In the genomic region with DNA sequence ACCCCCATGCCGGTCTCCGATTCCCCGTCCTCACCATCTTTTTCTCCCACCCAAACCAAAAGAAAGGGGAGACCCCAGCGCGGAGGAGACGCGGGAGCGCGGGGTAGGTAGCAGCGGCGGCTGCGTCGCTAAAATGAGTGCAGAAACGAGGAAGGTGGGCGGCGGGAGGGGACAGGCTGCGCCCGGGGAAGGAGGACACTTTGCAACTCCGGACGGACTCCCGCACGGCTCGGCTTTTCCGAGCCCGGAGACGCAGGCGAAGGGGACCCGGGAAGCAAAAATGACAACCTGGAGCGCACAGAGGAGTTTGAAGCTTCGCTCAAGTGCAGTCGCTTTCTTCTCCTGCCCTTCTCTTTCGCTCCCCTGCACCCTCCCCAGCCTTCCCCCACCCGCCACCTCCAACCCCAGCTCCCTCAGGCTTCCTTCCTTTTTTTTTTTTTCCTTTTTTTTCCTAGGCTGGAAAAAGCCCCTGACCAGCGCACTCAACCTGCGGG, we compare ENCODE assay signal across 8 cellular contexts. TPM values are rescaled to one million over a fixed set of nuclear protein-coding genes. Genes with fewer than 3 reads are reported as not detected.
DNase-seq lines count a peak whose midpoint lies in the region; ATAC-seq, FAIRE-seq and TF ChIP-seq lines count a peak whose summit lies in the region.

No MANE protein-coding gene starts in this region.

- no peaks in the 10 kb centered on the region for H3K36me3 ChIP-seq in endocrine pancreas (ENCODE audit: control insufficient read depth, insufficient read depth, low read length)

- peaks cover 5% of the 10 kb centered on the region for H3K27me3 ChIP-seq in endocrine pancreas (ENCODE audit: control insufficient read depth, insufficient read depth, low read length)

- no peak for TF ChIP-seq CTCF in type B pancreatic cell (conservative IDR thresholded peaks at IDR 0.05)
- no peak for TF ChIP-seq CTCF in D721Med (IDR thresholded peaks at IDR 0.05; ENCODE audit: insufficient read depth, missing control alignments)

- H3K4me3 Mint-ChIP-seq in naive B cell (peak overlapping the region; percentile 92 to 98 (median 97)), type B pancreatic cell (peak overlapping the region; percentile 93)

- FAIRE-seq in D721Med (lab: Jason Lieb, UNC) = no peak

- no peaks in the 10 kb centered on the region for H3K9me3 Mint-ChIP-seq in naive B cell
- no peaks in the 10 kb centered on the region for H3K9me3 Mint-ChIP-seq in type B pancreatic cell

- H3K27me3 Mint-ChIP-seq in naive B cell (peaks cover 6 to 22% (median 10%) of the 10 kb centered on the region in 3 donors), type B pancreatic cell (peaks cover 92% of the 10 kb centered on the region)

- H3K27ac Mint-ChIP-seq in naive B cell = peak overlapping the region in 4 of 6 donors; percentile 22 to 95 (median 86)
- H3K27ac Mint-ChIP-seq in type B pancreatic cell = peak overlapping the region; percentile 70

- no peaks in the 10 kb centered on the region for H3K9me3 ChIP-seq in endocrine pancreas (ENCODE audit: control insufficient read depth, low read length)

- DNase-seq in NCI-H82 (lab: John Stamatoyannopoulos, UW) = peak; percentile 22
- DNase-seq in NCI-H82 treated with DMSO at 0.1 percent for 48 hours (lab: John Stamatoyannopoulos, UW; ENCODE audit: unreplicated experiment) = no peak
- peak; percentile 25 to 34 for DNase-seq in activated CD4-positive, alpha-beta T cell treated with anti-CD3 and anti-CD28 coated beads, Interleukin-2, amount 50 U/mL, for 4 hours
- peak; percentile 27 for DNase-seq in naive B cell
- DNase-seq in type B pancreatic cell (ENCODE audit: extremely low spot score, unreplicated experiment) = no peak
- no peak for DNase-seq in D721Med (ENCODE audit: insufficient read length, low spot score)
- DNase-seq in NCI-H446 treated with DMSO at 0.1 percent for 48 hours (lab: John Stamatoyannopoulos, UW) = no peak

- H3K9ac ChIP-seq in endocrine pancreas (ENCODE audit: control insufficient read depth, insufficient read depth, low read length) = peak overlapping the region; percentile 41

- H3K36me3 Mint-ChIP-seq in naive B cell (no peaks in the 10 kb centered on the region), type B pancreatic cell (no peaks in the 10 kb centered on the region)

- H3K4me3 ChIP-seq in endocrine pancreas (ENCODE audit: control insufficient read depth, insufficient read depth, low read length) = peak overlapping the region; percentile 84

- no peak for ATAC-seq in naive B cell (ENCODE audit: low read depth in 2 of 2)

- no peaks in the 10 kb centered on the region for H3K4me1 ChIP-seq in endocrine pancreas (ENCODE audit: control insufficient read depth, insufficient read depth, low read length)

- H3K4me1 Mint-ChIP-seq in naive B cell (peaks cover 31 to 43% (median 38%) of the 10 kb centered on the region in 3 donors), type B pancreatic cell (ENCODE audit: unreplicated experiment) (peaks cover 15% of the 10 kb centered on the region)

RNA-seq across cellular contexts. Expression of a gene that starts 0.5 kb away (rescaled TPM):
- polyA plus RNA-seq in naive B cell (ENCODE audit: low read depth in 6 of 6) = 1 to 10 TPM in 5 of 6 donors, not detected in 1; 1.0 to 2.3 (median 2.0) TPM
- total RNA-seq in type B pancreatic cell (ENCODE audit: low replicate concordance) = 5.4 and 7.2 TPM in 2 replicates

Comparison
In these comparisons a context has a peak if more than half of its experiments do, and no peak if none do; other contexts are left out.
1. DNase-seq: peak in NCI-H82 (single experiment), activated CD4-positive, alpha-beta T cell treated with anti-CD3 and anti-CD28 coated beads, Interleukin-2, amount 50 U/mL, for 4 hours (2 of 2) and naive B cell (single experiment); none in NCI-H82 treated with DMSO at 0.1 percent for 48 hours (single experiment), type B pancreatic cell (single experiment), D721Med (single experiment) and NCI-H446 treated with DMSO at 0.1 percent for 48 hours (single experiment).